21 cellular contexts compared by ENCODE assay signal in genomic region chr4:155521382-155521781, GRCh38.
"Had no signal": no experiment of that assay in that cellular context is flagged by ENCODE, and none has a peak within 500 bp of the region (broad histone marks: within the 10 kb centered on the region; RNA-seq: fewer than 3 reads in every experiment).

No MANE protein-coding gene starts in this region.

- H3K27me3 Mint-ChIP-seq: progenitor cell of endocrine pancreas had no signal

- ATAC-seq: activated T-cell treated with anti-CD3 and anti-CD28 coated beads, Interleukin-2, amount 50 U/mL, for 72 hours; left ventricle myocardium superior; upper lobe of right lung had no signal

- H3K36me3 ChIP-seq: ovary, spleen, upper lobe of right lung had no signal

- H3K9me3 ChIP-seq: ovary, upper lobe of right lung had no signal

- H3K4me1 ChIP-seq: upper lobe of right lung had no signal

- DNase-seq: activated CD4-positive, alpha-beta T cell treated with anti-CD3 and anti-CD28 coated beads for 4 hours; activated CD4-positive, alpha-beta T cell treated with anti-CD3 and anti-CD28 coated beads, Interleukin-2, amount 50 U/mL, for 4 hours; activated naive CD4-positive, alpha-beta T cell; activated T-cell treated with anti-CD3 and anti-CD28 coated beads for 4 hours; activated T-cell treated with anti-CD3 and anti-CD28 coated beads, Interleukin-2, amount 50 U/mL, for 72 hours; anterior cingulate cortex; dermis blood vessel endothelial cell; effector CD4-positive, alpha-beta T cell; islet precursor cell; left ventricle myocardium superior; naive B cell; ovary; retina; spleen; stimulated activated naive CD4-positive, alpha-beta T cell treated with Interleukin-2 at 50 U/mL for 16 hours; T-helper 9 cell; upper lobe of right lung had no signal

- H3K27me3 ChIP-seq: ovary, spleen, upper lobe of right lung had no signal

- H3K27ac Mint-ChIP-seq: activated naive CD8-positive, alpha-beta T cell; activated T-cell treated with anti-CD3 and anti-CD28 coated beads, Interleukin-2, amount 50 U/mL, for 72 hours; progenitor cell of endocrine pancreas; T-helper 1 cell treated with Interleukin-12 subunit alpha and Interleukin-12 subunit beta and Interleukin-4 antibody, amounts not matched to agents 30 μg/mL and 1 μg/mL, for 36 hours had no signal

- H3K27ac ChIP-seq: ovary, spleen, upper lobe of right lung, VCaP had no signal

- H3K36me3 Mint-ChIP-seq: activated naive CD8-positive, alpha-beta T cell; naive B cell had no signal

- H3K4me3 ChIP-seq: ovary, spleen, upper lobe of right lung had no signal

- H3K4me3 Mint-ChIP-seq: activated naive CD8-positive, alpha-beta T cell; activated T-cell treated with anti-CD3 and anti-CD28 coated beads, Interleukin-2, amount 50 U/mL, for 72 hours; naive B cell; T-helper 1 cell treated with Interleukin-12 subunit alpha and Interleukin-12 subunit beta and Interleukin-4 antibody, amounts not matched to agents 30 μg/mL and 1 μg/mL, for 36 hours had no signal
